10 cellular contexts compared by ENCODE assay signal in genomic region chr1:94105957-94106529, GRCh38. TPM values are rescaled to one million over a fixed set of nuclear protein-coding genes. Genes with fewer than 3 reads are reported as not detected.
A peak's percentile ranks its signal among the peaks of the same experiment; 100 is the strongest.
DNase-seq lines count a peak whose midpoint lies in the region; TF ChIP-seq lines count a peak whose summit lies in the region.
"Had no signal": no experiment of that assay in that cellular context is flagged by ENCODE, and none has a peak within 500 bp of the region (broad histone marks: within the 10 kb centered on the region; RNA-seq: fewer than 3 reads in every experiment).

No MANE protein-coding gene starts in this region.

- H3K27ac ChIP-seq in left ventricle myocardium inferior (replicated peaks) (no peak overlapping the region), HUES64 (ENCODE audit: low read depth, low read length) (no peak overlapping the region), endodermal cell (ENCODE audit: low read depth, low read length) (no peak overlapping the region)
- H3K27ac ChIP-seq: pancreas had no signal

- DNase-seq in cardiac septum (ENCODE audit: low spot score) (peak; percentile 49), left ventricle myocardium inferior (no peak), endodermal cell (no peak), SHP77 treated with DMSO at 0.1 percent for 48 hours (lab: John Stamatoyannopoulos, UW) (no peak), HuH-7.5 (ENCODE audit: low spot score) (no peak), erythroblast (lab: John Stamatoyannopoulos, UW) (no peak)
- no peak for DNase-seq in activated effector memory CD4-positive, alpha-beta T cell treated with anti-CD3 and anti-CD28 coated beads, Interleukin-2, amount 50 U/mL, for 16 hours
- DNase-seq: NCI-H1048, pancreas had no signal

- H3K27ac Mint-ChIP-seq in endodermal cell = peak overlapping the region; percentile 76

- H3K36me3 ChIP-seq in left ventricle myocardium inferior (no peaks in the 10 kb centered on the region), HUES64 (ENCODE audit: insufficient read depth, low read length) (no peaks in the 10 kb centered on the region), endodermal cell (ENCODE audit: control insufficient read depth, insufficient read depth, low read length) (no peaks in the 10 kb centered on the region)
- H3K36me3 ChIP-seq: pancreas had no signal

- TF ChIP-seq POLR2A in erythroblast (IDR thresholded peaks at IDR 0.05; ENCODE audit: low read length) = no peak

- no peak overlapping the region for H3K4me3 ChIP-seq in left ventricle myocardium inferior
- H3K4me3 ChIP-seq in HUES64 (ENCODE audit: low read length) = no peak overlapping the region
- H3K4me3 ChIP-seq in endodermal cell (ENCODE audit: low read length) = no peak overlapping the region
- H3K4me3 ChIP-seq: pancreas had no signal

- H3K36me3 Mint-ChIP-seq in endodermal cell (ENCODE audit: low read depth) = no peaks in the 10 kb centered on the region

- H3K4me1 ChIP-seq in left ventricle myocardium inferior = peaks cover 10% of the 10 kb centered on the region
- peaks cover 18% of the 10 kb centered on the region for H3K4me1 ChIP-seq in HUES64 (ENCODE audit: insufficient read depth, low read length)
- peaks cover 14% of the 10 kb centered on the region for H3K4me1 ChIP-seq in endodermal cell (ENCODE audit: control insufficient read depth, insufficient read depth, low read length)
- H3K4me1 ChIP-seq: pancreas had no signal

- peaks cover 39% of the 10 kb centered on the region for H3K4me1 Mint-ChIP-seq in endodermal cell

- peaks cover 8% of the 10 kb centered on the region for H3K27me3 Mint-ChIP-seq in endodermal cell (ENCODE audit: insufficient read depth)

- WGBS in HUES64 = 66% methylated on average over 9 of the region's 9 CpGs
- 81 to 86% methylated on average over 5 to 9 of the region's 9 CpGs for WGBS in endodermal cell (ENCODE audit: insufficient coverage in 1 of 2, insufficient read length in 1 of 2), 2 experiments

- no peaks in the 10 kb centered on the region for H3K9me3 Mint-ChIP-seq in endodermal cell

- no peaks in the 10 kb centered on the region for H3K9me3 ChIP-seq in left ventricle myocardium inferior (replicated peaks)
- H3K9me3 ChIP-seq in HUES64 (ENCODE audit: insufficient read depth, low read depth, low read length) = no peaks in the 10 kb centered on the region
- no peaks in the 10 kb centered on the region for H3K9me3 ChIP-seq in endodermal cell (ENCODE audit: control insufficient read depth, low read length)
- H3K9me3 ChIP-seq: pancreas had no signal

- intact Hi-C loops in cardiac septum (cut with DNase I) = no loop called here
- intact Hi-C loops in left ventricle myocardium inferior (cut with micrococcal nuclease) = no loop called here

- H3K4me3 Mint-ChIP-seq in endodermal cell = no peak overlapping the region

- H3K27me3 ChIP-seq in left ventricle myocardium inferior (ENCODE audit: low read depth) = no peaks in the 10 kb centered on the region
- H3K27me3 ChIP-seq in HUES64 (ENCODE audit: insufficient read depth, low read length) = no peaks in the 10 kb centered on the region
- no peaks in the 10 kb centered on the region for H3K27me3 ChIP-seq in endodermal cell (ENCODE audit: control insufficient read depth, insufficient read depth, low read length, poor library complexity, severe bottlenecking)
- H3K27me3 ChIP-seq: pancreas had no signal

- H3K9ac ChIP-seq in HUES64 (ENCODE audit: low read depth, low read length) (peak overlapping the region; percentile 17; the same call in 1 of the 2 replicates), endodermal cell (ENCODE audit: extremely low read depth, low read length, poor library complexity, severe bottlenecking) (no peak overlapping the region)

- TF ChIP-seq CTCF in left ventricle myocardium inferior (IDR thresholded peaks at IDR 0.05; ENCODE audit: borderline replicate concordance) (no peak), endodermal cell (conservative IDR thresholded peaks at IDR 0.05) (no peak)

RNA-seq across cellular contexts. Expression of gene ABCA4, which starts 14.9 kb away (rescaled TPM):
- total RNA-seq in cardiac septum (0.19 TPM), left ventricle myocardium inferior (0.11 TPM), endodermal cell (1 to 10 TPM; 1.6 to 1.7 TPM)
- 0.20 TPM for polyA plus RNA-seq in HUES64 (2013, experiment 1 of 2)
- polyA plus RNA-seq in HUES64 (2013, experiment 2 of 2) = 0.13 TPM
- 0.61 TPM for polyA plus RNA-seq in endodermal cell (2013, experiment 1 of 2)
- 0.54 TPM for polyA plus RNA-seq in endodermal cell (2013, experiment 2 of 2)
